Comparison of ENCODE assay signal across 8 cellular contexts in the genomic region with DNA sequence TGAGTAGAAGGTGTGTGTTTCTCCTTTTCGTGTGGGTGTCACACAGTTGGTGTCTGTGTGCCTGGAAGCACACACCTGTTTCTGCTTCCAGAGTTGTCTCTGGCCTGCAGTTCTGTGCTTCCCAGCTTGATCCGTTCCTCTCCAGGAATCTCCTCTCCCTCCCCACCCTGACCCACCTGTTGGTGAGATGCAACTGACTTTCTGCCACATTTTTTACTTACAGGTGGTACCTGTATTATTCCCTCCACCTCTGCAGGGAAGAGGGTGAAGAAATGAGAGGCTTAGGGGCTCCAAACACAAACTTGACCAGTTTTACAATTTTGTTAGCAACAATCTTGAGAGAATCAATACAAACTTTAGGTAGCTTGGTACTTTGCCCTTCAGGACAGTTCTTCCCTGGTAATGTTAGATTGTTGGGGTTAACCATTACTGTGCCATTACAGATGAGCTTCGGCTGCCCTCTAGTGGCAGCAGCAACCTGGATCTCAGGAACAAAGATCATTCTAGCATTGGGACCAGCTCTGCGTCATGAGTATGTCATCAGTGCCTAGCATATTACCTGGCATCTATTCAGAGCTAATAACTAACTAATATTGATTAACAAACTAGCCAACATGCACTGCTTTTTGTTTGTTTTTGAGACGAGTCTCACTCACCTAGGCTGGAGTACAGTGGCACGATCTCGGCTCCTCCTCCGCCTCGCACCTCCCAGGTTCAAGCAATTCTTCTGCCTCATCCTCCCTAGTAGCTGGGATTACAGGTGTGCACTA. TPM values are rescaled to one million over a fixed set of nuclear protein-coding genes. Genes with fewer than 3 reads are reported as not detected.
DNase-seq lines count a peak whose midpoint lies in the region; ATAC-seq and TF ChIP-seq lines count a peak whose summit lies in the region.
"Not testable (repeated sequence)": the region's sequence is repeated elsewhere in the genome, so short reads cannot be mapped to it uniquely, and the experiment has no call there.

No MANE protein-coding gene starts in this region.

- H3K4me3 Mint-ChIP-seq in H9, nephron progenitor cell: not testable (repeated sequence)
- H3K4me3 Mint-ChIP-seq in activated T-helper 17 cell treated with anti-CD3 and anti-CD28 coated beads, Interleukin-2, amount 50 U/mL, for 72 hours = peak overlapping the region; percentile 77

- no CpG with 5 or more reads among the region's 9 CpGs for WGBS in H9 (ENCODE audit: extremely low coverage, insufficient read length, low lambda C conversion rate)

- DNase-seq in ELR (ENCODE audit: low read depth) = peak; percentile 78
- peak; percentile 40 for DNase-seq in H9
- DNase-seq in RWPE2 (ENCODE audit: low spot score) = not testable (repeated sequence)
- peak; percentile 46 for DNase-seq in fibroblast of gingiva (ENCODE audit: low read depth)
- peak; percentile 57 for DNase-seq in nephron progenitor cell
- peak; percentile 45 for DNase-seq in superior temporal gyrus (ENCODE audit: extremely low spot score)

- not testable (repeated sequence) for H3K9me3 ChIP-seq in H9 (ENCODE audit: control insufficient read depth, low read depth, low read length); RWPE2 (ENCODE audit: severe bottlenecking)

- H3K9ac ChIP-seq in H9 (ENCODE audit: extremely low read depth, insufficient read length, low read length); KMS-11: not testable (repeated sequence)

- H3K4me1 ChIP-seq in H9 (ENCODE audit: insufficient read depth, low read length); KMS-11 (ENCODE audit: low read depth, poor library complexity, severe bottlenecking); RWPE2 (ENCODE audit: insufficient read depth, poor library complexity, severe bottlenecking): not testable (repeated sequence)

- H3K18ac ChIP-seq in H9 (ENCODE audit: insufficient read length, low read depth, low read length) = not testable (repeated sequence)

- H3K79me1 ChIP-seq in H9 (ENCODE audit: insufficient read depth, low read depth, low read length, poor library complexity, severe bottlenecking) = not testable (repeated sequence)

- H3K79me2 ChIP-seq in H9 (ENCODE audit: insufficient read depth, low read length) = not testable (repeated sequence)
- H3K79me2 ChIP-seq in KMS-11 (ENCODE audit: insufficient read depth, low read depth) = peaks cover 27% of the 10 kb centered on the region; the same call in 1 of the 2 replicates

- not testable (repeated sequence) for H3T11ph ChIP-seq in H9 (ENCODE audit: low read length)

- H2BK120ac ChIP-seq in H9 (ENCODE audit: low read depth, low read length, poor library complexity, severe bottlenecking) = not testable (repeated sequence)

- not testable (repeated sequence) for H3K36me3 ChIP-seq in KMS-11 (ENCODE audit: insufficient read depth)
- H3K36me3 ChIP-seq in RWPE2 (ENCODE audit: low read depth) = peaks cover 18% of the 10 kb centered on the region; the same call in 1 of the 2 replicates

- H3K4me1 Mint-ChIP-seq in H9 = not testable (repeated sequence)
- H3K4me1 Mint-ChIP-seq in activated T-helper 17 cell treated with anti-CD3 and anti-CD28 coated beads, Interleukin-2, amount 50 U/mL, for 72 hours = peaks cover 29% of the 10 kb centered on the region
- H3K4me1 Mint-ChIP-seq in nephron progenitor cell = peaks cover 14% of the 10 kb centered on the region

- TF ChIP-seq CTCF in H9 (conservative IDR thresholded peaks at IDR 0.05) = peak; percentile 80
- peak; percentile 91 for TF ChIP-seq CTCF in KMS-11 (conservative IDR thresholded peaks at IDR 0.05; ENCODE audit: low read depth, low read length)
- peak; percentile 89 for TF ChIP-seq CTCF in RWPE2 (IDR thresholded peaks at IDR 0.05; ENCODE audit: poor library complexity, severe bottlenecking)
- TF ChIP-seq CTCF in nephron progenitor cell (IDR thresholded peaks at IDR 0.05) = peak; percentile 78

- not testable (repeated sequence) for H3K4ac ChIP-seq in H9 (ENCODE audit: low read depth, low read length)

- H2BK12ac ChIP-seq in H9 (ENCODE audit: insufficient read length, low read depth, low read length) = not testable (repeated sequence)

- H3K9me3 Mint-ChIP-seq in H9; activated T-helper 17 cell treated with anti-CD3 and anti-CD28 coated beads, Interleukin-2, amount 50 U/mL, for 72 hours; nephron progenitor cell: not testable (repeated sequence)

- not testable (repeated sequence) for H3K4me3 ChIP-seq in KMS-11 (IDR thresholded peaks at IDR 0.05; ENCODE audit: insufficient read depth, low read depth, low read length); RWPE2 (ENCODE audit: severe bottlenecking)

- H2AK5ac ChIP-seq in H9 (ENCODE audit: insufficient read length, low read length) = not testable (repeated sequence)

- H3K14ac ChIP-seq in H9 (ENCODE audit: insufficient read depth, low read length) = not testable (repeated sequence)

- not testable (repeated sequence) for H3K27ac ChIP-seq in H9 (ENCODE audit: insufficient read length, low read depth, low read length); KMS-11; RWPE2 (ENCODE audit: poor library complexity, severe bottlenecking)

- H3K27ac Mint-ChIP-seq in H9 = peak overlapping the region in 2 of 3 experiments; percentile 53 to 88; a peak in 4 of 7 replicates
- peak overlapping the region; percentile 78 for H3K27ac Mint-ChIP-seq in activated T-helper 17 cell treated with anti-CD3 and anti-CD28 coated beads, Interleukin-2, amount 50 U/mL, for 72 hours
- not testable (repeated sequence) for H3K27ac Mint-ChIP-seq in nephron progenitor cell

- H3K36me3 Mint-ChIP-seq in H9 (ENCODE audit: insufficient read depth in 1 of 3, low read depth in 3 of 3) = peaks cover 14 to 44% (median 29%) of the 10 kb centered on the region in 3 experiments; a peak in 6 of 7 replicates
- H3K36me3 Mint-ChIP-seq in activated T-helper 17 cell treated with anti-CD3 and anti-CD28 coated beads, Interleukin-2, amount 50 U/mL, for 72 hours (ENCODE audit: low read depth) = peaks cover 93% of the 10 kb centered on the region
- H3K36me3 Mint-ChIP-seq in nephron progenitor cell (ENCODE audit: low read depth) = peaks cover 47% of the 10 kb centered on the region

- H4K91ac ChIP-seq in H9 (ENCODE audit: insufficient read length, low read depth, low read length) = not testable (repeated sequence)

- H3K27me3 Mint-ChIP-seq in H9 (ENCODE audit: low read depth); activated T-helper 17 cell treated with anti-CD3 and anti-CD28 coated beads, Interleukin-2, amount 50 U/mL, for 72 hours; nephron progenitor cell (ENCODE audit: low read depth, poor library complexity): not testable (repeated sequence)

- H3K27me3 ChIP-seq in H9 (ENCODE audit: insufficient read depth, low read length); KMS-11 (ENCODE audit: insufficient read depth, low read depth); RWPE2 (ENCODE audit: insufficient read depth, poor library complexity, severe bottlenecking): not testable (repeated sequence)

- H4K20me1 ChIP-seq in H9 (ENCODE audit: control insufficient read depth, insufficient read depth, insufficient read length) = not testable (repeated sequence)
- 0 out of 2 replicates have a peak, but pooled peaks cover 11% of the 10 kb centered on the region for H4K20me1 ChIP-seq in KMS-11 (ENCODE audit: insufficient read depth)

- not testable (repeated sequence) for H3K23ac ChIP-seq in H9 (ENCODE audit: insufficient read length, low read depth, low read length)

- H3K56ac ChIP-seq in H9 (ENCODE audit: insufficient read length, low read depth, low read length) = not testable (repeated sequence)

- peak; percentile 94 for ATAC-seq in RWPE2 (ENCODE audit: low read depth)
- ATAC-seq in activated T-helper 17 cell treated with anti-CD3 and anti-CD28 coated beads, Interleukin-2, amount 50 U/mL, for 72 hours (replicated peaks) = peak; percentile 51

- H2BK15ac ChIP-seq in H9 (ENCODE audit: low read depth, low read length) = not testable (repeated sequence)

- H4K8ac ChIP-seq in H9 (replicated peaks; ENCODE audit: insufficient read length, low read depth, low read length) = not testable (repeated sequence)

- not testable (repeated sequence) for H2BK20ac ChIP-seq in H9 (ENCODE audit: low read depth, low read length, poor library complexity, severe bottlenecking)

- H3K23me2 ChIP-seq in H9 (ENCODE audit: insufficient read length, low read depth, low read length, poor library complexity, severe bottlenecking) = not testable (repeated sequence)

- H4K5ac ChIP-seq in H9 (ENCODE audit: insufficient read length, low read depth, low read length) = not testable (repeated sequence)

- H2AFZ ChIP-seq in H9 (ENCODE audit: low read length); KMS-11 (ENCODE audit: low read depth): not testable (repeated sequence)

- not testable (repeated sequence) for H2BK5ac ChIP-seq in H9 (ENCODE audit: insufficient read length, low read length)

- not testable (repeated sequence) for H3K4me2 ChIP-seq in H9 (ENCODE audit: insufficient read depth, insufficient read length, low read length); KMS-11

RNA-seq across cellular contexts. Expression of a gene that starts 10.0 kb away (rescaled TPM):
- total RNA-seq in H9 (2021) = 79.0 and 80.2 TPM in 2 replicates
- 100 to 1,000 TPM in 1 of 2 donors, 10 to 100 TPM in 1; 86.1 to 132 TPM for total RNA-seq in activated T-helper 17 cell treated with anti-CD3 and anti-CD28 coated beads, Interleukin-2, amount 50 U/mL, for 72 hours

RNA-seq across cellular contexts. Expression of a gene that starts 54.3 kb away (rescaled TPM):
- total RNA-seq in H9 (2021) = 0.26 TPM in 1 of 2 replicates, not detected in the other
- 1 to 10 TPM in 1 of 2 donors, under 1 TPM in 1; 0.89 to 1.5 TPM for total RNA-seq in activated T-helper 17 cell treated with anti-CD3 and anti-CD28 coated beads, Interleukin-2, amount 50 U/mL, for 72 hours
